Comparison of ENCODE assay signal across 10 cellular contexts in the genomic region with DNA sequence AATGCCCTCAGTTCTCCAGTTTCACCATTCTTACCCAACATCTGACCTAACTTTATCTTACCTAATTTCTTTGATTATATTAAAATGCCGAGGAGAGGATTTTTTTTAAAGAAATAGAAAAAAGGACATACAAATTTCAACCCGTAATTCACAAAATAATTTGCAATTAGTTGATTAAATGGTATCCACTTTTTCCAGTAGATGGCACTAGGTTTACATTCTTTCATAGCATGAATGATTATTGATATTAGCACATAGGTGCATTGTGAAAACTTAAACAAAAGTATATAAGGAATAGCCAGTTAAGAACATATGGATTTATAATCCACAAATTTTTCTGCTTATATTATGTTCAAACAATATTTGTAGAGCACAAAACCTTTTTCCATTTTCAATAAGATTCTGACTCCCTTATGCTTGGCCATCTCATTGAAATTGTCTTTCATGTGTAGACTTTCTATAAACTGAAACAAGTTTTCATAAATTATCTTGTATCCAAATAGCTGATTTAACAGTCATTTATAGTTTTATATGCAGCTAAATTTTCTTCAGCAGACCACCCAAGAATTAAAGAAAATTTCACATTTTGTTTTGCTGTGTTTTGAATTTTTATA. TPM values are rescaled to one million over a fixed set of nuclear protein-coding genes. Genes with fewer than 3 reads are reported as not detected.
DNase-seq lines count a peak whose midpoint lies in the region; TF ChIP-seq lines count a peak whose summit lies in the region.
"Had no signal": no experiment of that assay in that cellular context is flagged by ENCODE, and none has a peak within 500 bp of the region (broad histone marks: within the 10 kb centered on the region; RNA-seq: fewer than 3 reads in every experiment).

No MANE protein-coding gene starts in this region.

- no peaks in the 10 kb centered on the region for H3K36me3 Mint-ChIP-seq in Calu3 (ENCODE audit: insufficient read depth, unreplicated experiment)
- H3K36me3 Mint-ChIP-seq in activated CD4-positive, alpha-beta memory T cell treated with anti-CD3 and anti-CD28 coated beads, Interleukin-2, amount 10 ng/mL, durations not matched to agents 7 days and 5 days (ENCODE audit: low read depth), result no peaks in the 10 kb centered on the region
- H3K36me3 Mint-ChIP-seq: IgD-negative memory B cell had no signal

- no peaks in the 10 kb centered on the region for H3K4me1 ChIP-seq in mesenchymal stem cell (ENCODE audit: control insufficient read depth, insufficient read depth, low read depth, low read length)

- H3K4me2 ChIP-seq in mesenchymal stem cell (ENCODE audit: low read length, poor library complexity, severe bottlenecking), result no peak overlapping the region

- H4K91ac ChIP-seq in mesenchymal stem cell (ENCODE audit: low read length), result no peak overlapping the region

- H3K4me3 Mint-ChIP-seq in Calu3 (ENCODE audit: low read depth, unreplicated experiment), result no peak overlapping the region
- no peak overlapping the region for H3K4me3 Mint-ChIP-seq in activated CD4-positive, alpha-beta memory T cell treated with anti-CD3 and anti-CD28 coated beads, Interleukin-2, amount 10 ng/mL, durations not matched to agents 7 days and 5 days
- H3K4me3 Mint-ChIP-seq: activated T-cell treated with anti-CD3 and anti-CD28 coated beads, Interleukin-2, amount 50 U/mL, for 72 hours; IgD-negative memory B cell had no signal

- CTCF ChIA-PET in Calu3 (lab: Charles Lee), result interaction anchor here (1.2 kb wide), 1 partner anchor 223 kb away, joined by 3 read pairs; no protein-coding TSS in a partner anchor
- CTCF ChIA-PET in activated CD4-positive, alpha-beta memory T cell treated with anti-CD3 and anti-CD28 coated beads, Interleukin-2, amount 10 ng/mL, durations not matched to agents 7 days and 5 days (lab: Charles Lee), result no interaction called here

- H3K14ac ChIP-seq in mesenchymal stem cell (ENCODE audit: low read length in 2 of 2), result no peak overlapping the region

- H2BK12ac ChIP-seq in mesenchymal stem cell (ENCODE audit: low read length in 2 of 2), result no peak overlapping the region

- no peaks in the 10 kb centered on the region for H3K9me3 ChIP-seq in mesenchymal stem cell (ENCODE audit: control insufficient read depth, low read length)

- TF ChIP-seq CTCF in Calu3 (IDR thresholded peaks at IDR 0.05; ENCODE audit: unreplicated experiment), result peak; percentile 43

- no peak overlapping the region for H3K27ac Mint-ChIP-seq in Calu3 (ENCODE audit: unreplicated experiment)
- H3K27ac Mint-ChIP-seq in activated CD4-positive, alpha-beta memory T cell treated with anti-CD3 and anti-CD28 coated beads, Interleukin-2, amount 10 ng/mL, durations not matched to agents 7 days and 5 days, result no peak overlapping the region
- H3K27ac Mint-ChIP-seq: activated T-cell treated with anti-CD3 and anti-CD28 coated beads, Interleukin-2, amount 50 U/mL, for 72 hours; IgD-negative memory B cell had no signal

- no peak overlapping the region for H2AK5ac ChIP-seq in mesenchymal stem cell (ENCODE audit: low read length, severe bottlenecking)

- H2BK15ac ChIP-seq in mesenchymal stem cell (ENCODE audit: low read depth, poor library complexity, severe bottlenecking), result no peak overlapping the region

- H3K27me3 Mint-ChIP-seq in Calu3 (ENCODE audit: unreplicated experiment), result no peaks in the 10 kb centered on the region
- peaks cover 12% of the 10 kb centered on the region for H3K27me3 Mint-ChIP-seq in activated CD4-positive, alpha-beta memory T cell treated with anti-CD3 and anti-CD28 coated beads, Interleukin-2, amount 10 ng/mL, durations not matched to agents 7 days and 5 days

- no peak overlapping the region for H3K18ac ChIP-seq in mesenchymal stem cell (ENCODE audit: low read depth in 1 of 2, low read length in 2 of 2)

- H3K27ac ChIP-seq in mesenchymal stem cell (ENCODE audit: low read length, poor library complexity, severe bottlenecking), result no peak overlapping the region

- no TSS peak for BruUV-seq in Calu3 (replicated peaks; lab: Mats Ljungman, UMichigan)

- H2BK5ac ChIP-seq in mesenchymal stem cell (ENCODE audit: low read depth, low read length, poor library complexity, severe bottlenecking), result no peak overlapping the region

- peaks cover 4% of the 10 kb centered on the region for H3K79me1 ChIP-seq in mesenchymal stem cell (replicated peaks; ENCODE audit: low read length, poor library complexity, severe bottlenecking)

- H3K36me3 ChIP-seq in mesenchymal stem cell (ENCODE audit: control insufficient read depth in 1 of 2, insufficient read depth in 2 of 2, low read depth in 1 of 2, low read length in 2 of 2), result peaks cover 0 to 2% of the 10 kb centered on the region in 2 experiments
- H3K36me3 ChIP-seq in H7 (replicated peaks; ENCODE audit: control insufficient read depth, insufficient read depth, low read length), result no peaks in the 10 kb centered on the region

- H2BK120ac ChIP-seq in mesenchymal stem cell (ENCODE audit: low read depth, low read length), result no peak overlapping the region

- peak overlapping the region; percentile 62 for H3K9ac ChIP-seq in mesenchymal stem cell (ENCODE audit: low read length)

- H3K9me3 Mint-ChIP-seq in Calu3 (ENCODE audit: low read depth, unreplicated experiment), result no peaks in the 10 kb centered on the region
- no peaks in the 10 kb centered on the region for H3K9me3 Mint-ChIP-seq in activated CD4-positive, alpha-beta memory T cell treated with anti-CD3 and anti-CD28 coated beads, Interleukin-2, amount 10 ng/mL, durations not matched to agents 7 days and 5 days
- H3K9me3 Mint-ChIP-seq: activated T-cell treated with anti-CD3 and anti-CD28 coated beads, Interleukin-2, amount 50 U/mL, for 72 hours; IgD-negative memory B cell had no signal

- H4K8ac ChIP-seq in mesenchymal stem cell (ENCODE audit: low read length), result no peak overlapping the region

- peaks cover 6% of the 10 kb centered on the region for H3K4me1 Mint-ChIP-seq in Calu3 (ENCODE audit: low read depth, unreplicated experiment)
- H3K4me1 Mint-ChIP-seq in activated CD4-positive, alpha-beta memory T cell treated with anti-CD3 and anti-CD28 coated beads, Interleukin-2, amount 10 ng/mL, durations not matched to agents 7 days and 5 days, result no peaks in the 10 kb centered on the region

- WGBS in mesenchymal stem cell, result no CpG with 5 or more reads among the region's 2 CpGs

- H3K27me3 ChIP-seq in mesenchymal stem cell (ENCODE audit: control insufficient read depth in 1 of 2, insufficient read depth in 1 of 2, low read length in 2 of 2) (no peaks in the 10 kb centered on the region), H7 (ENCODE audit: control insufficient read depth, insufficient read depth, low read length) (no peaks in the 10 kb centered on the region)

- POLR2A ChIA-PET in activated CD4-positive, alpha-beta memory T cell treated with anti-CD3 and anti-CD28 coated beads, Interleukin-2, amount 10 ng/mL, durations not matched to agents 7 days and 5 days (lab: Charles Lee), result no interaction called here

- H3K4me3 ChIP-seq in mesenchymal stem cell (ENCODE audit: insufficient read depth in 1 of 2, low read depth in 1 of 2, low read length in 2 of 2) (no peak overlapping the region), H7 (ENCODE audit: insufficient read depth, low read depth, low read length) (no peak overlapping the region)

- no peak overlapping the region for H3K4ac ChIP-seq in mesenchymal stem cell (ENCODE audit: low read depth in 1 of 2, low read length in 2 of 2)

- DNase-seq in Calu3, result no peak
- peak; percentile 49 for DNase-seq in LHCN-M2 (ENCODE audit: low read depth)
- DNase-seq in amniotic epithelial cell (ENCODE audit: low read depth), result peak; percentile 30
- peak; percentile 43 for DNase-seq in mesenchymal stem cell
- no peak for DNase-seq in NCI-H187 (lab: John Stamatoyannopoulos, UW)
- no peak for DNase-seq in activated CD4-positive, alpha-beta memory T cell treated with anti-CD3 and anti-CD28 coated beads, Interleukin-2, amount 10 ng/mL, durations not matched to agents 7 days and 5 days
- DNase-seq in epidermal melanocyte (ENCODE audit: insufficient read length, low spot score), result no peak
- no peak for DNase-seq in H7
- DNase-seq: activated T-cell treated with anti-CD3 and anti-CD28 coated beads, Interleukin-2, amount 50 U/mL, for 72 hours had no signal

- H2AFZ ChIP-seq in mesenchymal stem cell (ENCODE audit: low read depth, low read length), result no peak overlapping the region

- intact Hi-C loops in Calu3 (cut with micrococcal nuclease; ENCODE audit: unreplicated experiment), result loop anchor here (1.0 to 10.0 kb wide), 6 partner anchors 221 to 773 kb away; no protein-coding TSS in a partner anchor

- H3K23ac ChIP-seq in mesenchymal stem cell (ENCODE audit: low read length in 2 of 2), result no peak overlapping the region

RNA-seq across cellular contexts. Expression of gene MSRB3, which starts 35.3 kb away (rescaled TPM):
- total RNA-seq in Calu3 (2022) (1.4 and 1.5 TPM in 2 replicates), LHCN-M2 (2014; rRNA removed) (36.0 and 40.8 TPM in 2 replicates)
- polyA plus RNA-seq in LHCN-M2 (2012), result 33.0 TPM
- 44.1 TPM for polyA plus RNA-seq in mesenchymal stem cell (2013, experiment 1 of 2)
- polyA plus RNA-seq in mesenchymal stem cell (2013, experiment 2 of 2), result 46.1 TPM
- not detected for total RNA-seq in activated CD4-positive, alpha-beta memory T cell treated with anti-CD3 and anti-CD28 coated beads, Interleukin-2, amount 10 ng/mL, durations not matched to agents 7 days and 5 days
- total RNA-seq in H7 (2014; rRNA removed; shearing (Covaris generic)), result 0.41 and 2.8 TPM in 2 replicates
- polyA plus RNA-seq: IgD-negative memory B cell had no signal

Comparison
In these comparisons a context has a peak if more than half of its experiments do, and no peak if none do; other contexts are left out.
1. DNase-seq: peak in LHCN-M2 (single experiment), amniotic epithelial cell (single experiment) and mesenchymal stem cell (single experiment); none in Calu3 (single experiment), NCI-H187 (0 of 2), activated CD4-positive, alpha-beta memory T cell treated with anti-CD3 and anti-CD28 coated beads, Interleukin-2, amount 10 ng/mL, durations not matched to agents 7 days and 5 days (single experiment), epidermal melanocyte (single experiment) and H7 (single experiment).